Comparison of ENCODE assay signal across 8 cellular contexts in the genomic region with DNA sequence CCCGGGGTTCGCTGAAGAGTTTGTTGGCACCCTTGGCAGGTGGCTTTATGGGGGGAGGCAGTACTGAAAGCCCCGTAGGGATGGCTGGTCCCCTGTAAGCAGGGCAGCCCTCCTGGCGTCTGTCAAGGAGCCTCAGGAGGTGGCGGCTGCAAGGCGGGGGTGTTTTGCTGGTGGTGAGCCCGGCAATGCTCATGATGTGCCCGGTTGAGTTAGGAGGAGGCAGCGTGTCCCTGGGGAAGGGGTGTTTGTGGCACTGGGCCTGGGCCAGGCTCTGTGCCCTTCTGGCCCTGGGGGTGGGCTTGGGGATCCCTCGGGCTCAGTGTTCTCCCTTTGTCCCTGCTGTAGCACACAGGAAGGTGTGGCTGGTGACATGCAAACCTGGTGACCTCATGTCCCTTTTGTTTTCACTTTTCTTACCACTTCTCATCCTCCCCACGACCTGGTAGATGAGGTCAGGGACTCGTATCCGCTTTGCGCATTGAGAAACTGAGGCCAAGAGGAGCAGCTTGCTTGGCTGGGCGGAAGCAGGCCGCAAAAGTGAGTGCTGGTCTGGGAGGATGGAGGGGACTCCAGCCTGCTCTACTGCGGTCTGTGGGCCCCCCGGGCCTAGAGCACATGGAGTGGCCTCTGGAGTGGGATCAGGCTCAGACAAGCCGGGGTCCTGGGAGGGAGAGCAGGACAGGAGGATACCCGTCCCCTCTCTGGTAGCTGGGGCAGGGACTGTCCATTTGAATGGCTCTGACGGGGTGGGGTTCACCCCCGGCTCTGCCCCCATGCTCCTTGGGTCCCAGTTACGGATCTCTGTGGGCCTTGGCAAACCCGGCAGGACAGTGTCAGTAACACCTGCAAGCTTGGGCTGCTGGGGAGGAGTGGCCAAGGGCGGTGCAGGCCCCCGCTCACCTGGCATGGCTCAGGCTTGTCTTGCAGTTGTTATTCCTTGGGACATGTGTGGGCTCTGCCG. TPM values are rescaled to one million over a fixed set of nuclear protein-coding genes. Genes with fewer than 3 reads are reported as not detected.
A peak's percentile ranks its signal among the peaks of the same experiment; 100 is the strongest.
DNase-seq lines count a peak whose midpoint lies in the region; ATAC-seq and TF ChIP-seq lines count a peak whose summit lies in the region.

No MANE protein-coding gene starts in this region.

- H3K9me3 ChIP-seq in HUES6 (ENCODE audit: control insufficient read depth, insufficient read depth, low read depth, low read length), result no peaks in the 10 kb centered on the region

- H3K27ac ChIP-seq in HUES6 (ENCODE audit: low read depth, low read length) (no peak overlapping the region), coronary artery (peak overlapping the region; percentile 94), rectal smooth muscle tissue (ENCODE audit: low read depth, low read length) (peak overlapping the region; percentile 19)

- TF ChIP-seq CTCF in GM13977 (IDR thresholded peaks at IDR 0.05; ENCODE audit: extremely low read depth, insufficient read depth, missing control alignments) (no peak), coronary artery (IDR thresholded peaks at IDR 0.05) (no peak)

- no peaks in the 10 kb centered on the region for H3K27me3 ChIP-seq in HUES6 (ENCODE audit: control insufficient read depth, insufficient read depth, low read length)
- peaks cover 3% of the 10 kb centered on the region for H3K27me3 ChIP-seq in rectal smooth muscle tissue (ENCODE audit: control insufficient read depth, insufficient read depth, low read length)

- no peaks in the 10 kb centered on the region for H3K36me3 ChIP-seq in HUES6 (ENCODE audit: control insufficient read depth, insufficient read depth, low read length)
- no peaks in the 10 kb centered on the region for H3K36me3 ChIP-seq in rectal smooth muscle tissue (ENCODE audit: control insufficient read depth, insufficient read depth, low read length)

- DNase-seq in GM13977 (ENCODE audit: low spot score) (peak; percentile 70), coronary artery (ENCODE audit: low spot score) (no peak), mucosa of gallbladder (ENCODE audit: low spot score) (no peak), NCI-H2196 (lab: John Stamatoyannopoulos, UW; ENCODE audit: unreplicated experiment) (no peak), NCI-H1105 treated with DMSO at 0.1 percent for 48 hours (lab: John Stamatoyannopoulos, UW) (no peak)

- peaks cover 38% of the 10 kb centered on the region for H3K4me1 ChIP-seq in HUES6 (ENCODE audit: control insufficient read depth, insufficient read depth, low read length)
- H3K4me1 ChIP-seq in rectal smooth muscle tissue (ENCODE audit: control insufficient read depth, insufficient read depth, low read length), result peaks cover 7% of the 10 kb centered on the region

- no peak for ATAC-seq in HG03139 (IDR thresholded peaks at IDR 0.05; ENCODE audit: unreplicated experiment)

- in situ Hi-C loops in GM13977 (cut with MboI; ENCODE audit: low pct_unique_long_range_greater_than_20kb, low sequenced_read_pairs, unreplicated experiment), result no loop called here

- peak overlapping the region; percentile 27 for H3K9ac ChIP-seq in HUES6 (ENCODE audit: low read length)
- no peak overlapping the region for H3K9ac ChIP-seq in rectal smooth muscle tissue (ENCODE audit: low read length)

- H3K4me3 ChIP-seq in HUES6 (ENCODE audit: low read depth, low read length) (peak overlapping the region; percentile 85; the same call in 1 of the 2 replicates), coronary artery (peak overlapping the region; percentile 91), rectal smooth muscle tissue (ENCODE audit: low read length) (peak overlapping the region; percentile 84)

RNA-seq across cellular contexts. Expression of gene SNN, which starts 2.2 kb away (rescaled TPM):
- total RNA-seq in mucosa of gallbladder, result 55.0 TPM
